In genomic region chr12:109451400-109451799, GRCh38 we compare ENCODE assay signal across 15 cellular contexts.
"Had no signal": no experiment of that assay in that cellular context is flagged by ENCODE, and none has a peak within 500 bp of the region (broad histone marks: within the 10 kb centered on the region; RNA-seq: fewer than 3 reads in every experiment).

No MANE protein-coding gene starts in this region.

- H3K4me3 ChIP-seq: gastrocnemius medialis, tibial artery had no signal

- H3K4me1 Mint-ChIP-seq: activated naive CD8-positive, alpha-beta T cell treated with anti-CD3 and anti-CD28 coated beads for 36 hours; mesothelial cell of epicardium had no signal

- H3K27me3 Mint-ChIP-seq: activated naive CD8-positive, alpha-beta T cell treated with anti-CD3 and anti-CD28 coated beads for 36 hours; progenitor cell of endocrine pancreas had no signal

- ATAC-seq: activated T-cell treated with anti-CD3 and anti-CD28 coated beads, Interleukin-2, amount 50 U/mL, for 4 hours; gastrocnemius medialis; left ventricle myocardium superior; Right ventricle myocardium inferior; sciatic nerve; SK-N-SH treated with all-trans-retinoic acid at 6 μM for 48 hours had no signal

- H3K9me3 Mint-ChIP-seq: activated naive CD8-positive, alpha-beta T cell treated with anti-CD3 and anti-CD28 coated beads for 36 hours; activated T-cell treated with anti-CD3 and anti-CD28 coated beads, Interleukin-2, amount 50 U/mL, for 4 hours; mesothelial cell of epicardium; T-helper 1 cell treated with Interleukin-12 subunit alpha and Interleukin-12 subunit beta and Interleukin-4 antibody, amounts not matched to agents 30 μg/mL and 1 μg/mL, for 36 hours had no signal

- DNase-seq: activated CD4-positive, alpha-beta T cell treated with anti-CD3 and anti-CD28 coated beads, Interleukin-2, amount 50 U/mL, for 4 hours; activated effector memory CD4-positive, alpha-beta T cell treated with anti-CD3 and anti-CD28 coated beads, Interleukin-2, amount 50 U/mL, for 16 hours; activated naive CD8-positive, alpha-beta T cell treated with anti-CD3 and anti-CD28 coated beads for 36 hours; activated T-cell treated with anti-CD3 and anti-CD28 coated beads, Interleukin-2, amount 50 U/mL, for 4 hours; gastrocnemius medialis; left ventricle myocardium superior; stimulated activated CD4-positive, alpha-beta T cell treated with anti-CD3 and anti-CD28 coated beads, Interleukin-4, amount 100 ng/mL, for 24 hours; tibial artery had no signal

- H3K9me3 ChIP-seq: gastrocnemius medialis, neutrophil, tibial artery had no signal

- H3K27me3 ChIP-seq: gastrocnemius medialis, neutrophil, tibial artery had no signal

- H3K27ac Mint-ChIP-seq: activated naive CD8-positive, alpha-beta T cell treated with anti-CD3 and anti-CD28 coated beads for 36 hours; mesothelial cell of epicardium; progenitor cell of endocrine pancreas had no signal

- H3K27ac ChIP-seq: gastrocnemius medialis, neutrophil had no signal

- H3K4me3 Mint-ChIP-seq: activated naive CD8-positive, alpha-beta T cell treated with anti-CD3 and anti-CD28 coated beads for 36 hours; activated T-cell treated with anti-CD3 and anti-CD28 coated beads, Interleukin-2, amount 50 U/mL, for 4 hours; mesothelial cell of epicardium; T-helper 1 cell treated with Interleukin-12 subunit alpha and Interleukin-12 subunit beta and Interleukin-4 antibody, amounts not matched to agents 30 μg/mL and 1 μg/mL, for 36 hours had no signal

- H3K4me1 ChIP-seq: gastrocnemius medialis had no signal
